ENCODE assay signal across 8 cellular contexts in genomic region chr1:235888119-235888643, GRCh38. TPM values are rescaled to one million over a fixed set of nuclear protein-coding genes. Genes with fewer than 3 reads are reported as not detected.
A peak's percentile ranks its signal among the peaks of the same experiment; 100 is the strongest.
DNase-seq lines count a peak whose midpoint lies in the region; ATAC-seq and TF ChIP-seq lines count a peak whose summit lies in the region.

No MANE protein-coding gene starts in this region.

- H3K9me3 ChIP-seq in Caco-2 = no peaks in the 10 kb centered on the region

- H3K36me3 Mint-ChIP-seq in stimulated activated memory B cell treated with anti-CD40 and anti-IgM and Interleukin-4, amounts not matched to agents 10 μg/mL and 1 μg/mL and 100 μg/mL, for 72 hours = no peaks in the 10 kb centered on the region
- H3K36me3 Mint-ChIP-seq in Caco-2 (ENCODE audit: insufficient read depth, unreplicated experiment) = no peaks in the 10 kb centered on the region

- peak; percentile 83 for ATAC-seq in GM21360 (IDR thresholded peaks at IDR 0.05; ENCODE audit: unreplicated experiment)
- ATAC-seq in HG03439 (IDR thresholded peaks at IDR 0.05; ENCODE audit: unreplicated experiment) = peak; percentile 85
- ATAC-seq in stimulated activated memory B cell treated with anti-CD40 and anti-IgM and Interleukin-4, amounts not matched to agents 10 μg/mL and 1 μg/mL and 100 μg/mL, for 72 hours = peak; percentile 93

- DNase-seq in activated effector memory CD4-positive, alpha-beta T cell treated with anti-CD3 and anti-CD28 coated beads, Interleukin-2, amount 50 U/mL, for 16 hours = peak; percentile 80
- no peak for DNase-seq in Caco-2
- DNase-seq in NCI-H748 (lab: John Stamatoyannopoulos, UW; ENCODE audit: unreplicated experiment) = no peak
- no peak for DNase-seq in mesendoderm
- DNase-seq in coronary artery (ENCODE audit: low spot score) = no peak

- TF ChIP-seq CTCF in Caco-2 (IDR thresholded peaks at IDR 0.05; ENCODE audit: insufficient read depth in 1 of 2, low read depth in 1 of 2, low read length in 1 of 2, severe bottlenecking in 1 of 2, unreplicated experiment in 1 of 2) = no peak
- no peak for TF ChIP-seq CTCF in coronary artery (IDR thresholded peaks at IDR 0.05)

- H4K8ac ChIP-seq in mesendoderm (ENCODE audit: low read depth, low read length) = no peak overlapping the region

- no peak overlapping the region for H3K56ac ChIP-seq in mesendoderm (ENCODE audit: low read length)

- no peaks in the 10 kb centered on the region for H3K27me3 Mint-ChIP-seq in stimulated activated memory B cell treated with anti-CD40 and anti-IgM and Interleukin-4, amounts not matched to agents 10 μg/mL and 1 μg/mL and 100 μg/mL, for 72 hours
- H3K27me3 Mint-ChIP-seq in Caco-2 (ENCODE audit: insufficient read depth, unreplicated experiment) = no peaks in the 10 kb centered on the region

- no peak overlapping the region for H2BK15ac ChIP-seq in mesendoderm (replicated peaks; ENCODE audit: low read depth)

- H3K27ac Mint-ChIP-seq in stimulated activated memory B cell treated with anti-CD40 and anti-IgM and Interleukin-4, amounts not matched to agents 10 μg/mL and 1 μg/mL and 100 μg/mL, for 72 hours = peak overlapping the region; percentile 80
- no peak overlapping the region for H3K27ac Mint-ChIP-seq in Caco-2 (ENCODE audit: unreplicated experiment)

- H3K27ac ChIP-seq in mesendoderm (ENCODE audit: low read depth, low read length) (no peak overlapping the region), coronary artery (no peak overlapping the region)

- H3K36me3 ChIP-seq in Caco-2 (ENCODE audit: control insufficient read depth, insufficient read depth, low read length) = no peaks in the 10 kb centered on the region
- H3K36me3 ChIP-seq in mesendoderm (ENCODE audit: control insufficient read depth, insufficient read depth, low read length) = no peaks in the 10 kb centered on the region

- BruUV-seq in Caco-2 (replicated peaks; lab: Mats Ljungman, UMichigan) = no TSS peak

- H3K4me1 ChIP-seq in Caco-2 (peaks cover 32% of the 10 kb centered on the region), mesendoderm (ENCODE audit: control insufficient read depth, low read depth, low read length) (no peaks in the 10 kb centered on the region)

- H3K4me3 Mint-ChIP-seq in stimulated activated memory B cell treated with anti-CD40 and anti-IgM and Interleukin-4, amounts not matched to agents 10 μg/mL and 1 μg/mL and 100 μg/mL, for 72 hours = peak overlapping the region; percentile 61
- no peak overlapping the region for H3K4me3 Mint-ChIP-seq in Caco-2 (ENCODE audit: unreplicated experiment)

- no peak overlapping the region for H3K18ac ChIP-seq in mesendoderm (ENCODE audit: low read length)

- no peak overlapping the region for H4K5ac ChIP-seq in mesendoderm (ENCODE audit: low read length)

- H3K79me2 ChIP-seq in mesendoderm (ENCODE audit: control insufficient read depth, insufficient read depth, low read length) = no peaks in the 10 kb centered on the region

- H3K4ac ChIP-seq in mesendoderm (ENCODE audit: low read depth, low read length) = no peak overlapping the region

- H3K79me1 ChIP-seq in mesendoderm (ENCODE audit: low read length) = no peaks in the 10 kb centered on the region

- intact Hi-C loops in Caco-2 (cut with micrococcal nuclease; ENCODE audit: unreplicated experiment) = no loop called here

- WGBS in mesendoderm (ENCODE audit: extremely low coverage, insufficient coverage, low lambda C conversion rate) = no CpG with 5 or more reads among the region's 8 CpGs

- H3K27me3 ChIP-seq in Caco-2 (replicated peaks; ENCODE audit: control insufficient read depth, insufficient read depth, low read length) (no peaks in the 10 kb centered on the region), mesendoderm (ENCODE audit: insufficient read depth, low read length, poor library complexity) (no peaks in the 10 kb centered on the region)

- H2BK120ac ChIP-seq in mesendoderm (ENCODE audit: low read depth, low read length) = no peak overlapping the region

- POLR2A ChIA-PET in Caco-2 (lab: Charles Lee) = no interaction called here

- peaks cover 44% of the 10 kb centered on the region for H3K4me1 Mint-ChIP-seq in stimulated activated memory B cell treated with anti-CD40 and anti-IgM and Interleukin-4, amounts not matched to agents 10 μg/mL and 1 μg/mL and 100 μg/mL, for 72 hours
- H3K4me1 Mint-ChIP-seq in Caco-2 (ENCODE audit: low read depth, unreplicated experiment) = peaks cover 39% of the 10 kb centered on the region

- H2AK5ac ChIP-seq in mesendoderm (ENCODE audit: low read length) = no peak overlapping the region

- no peaks in the 10 kb centered on the region for H3K9me3 Mint-ChIP-seq in stimulated activated memory B cell treated with anti-CD40 and anti-IgM and Interleukin-4, amounts not matched to agents 10 μg/mL and 1 μg/mL and 100 μg/mL, for 72 hours
- peaks cover 6% of the 10 kb centered on the region for H3K9me3 Mint-ChIP-seq in Caco-2 (ENCODE audit: unreplicated experiment)

- no peak overlapping the region for H2BK5ac ChIP-seq in mesendoderm (ENCODE audit: low read length)

- H3K4me3 ChIP-seq in Caco-2 (ENCODE audit: low read depth, low read length) (no peak overlapping the region), mesendoderm (ENCODE audit: low read length) (no peak overlapping the region), coronary artery (no peak overlapping the region)

- CTCF ChIA-PET in Caco-2 (lab: Charles Lee) = no interaction called here

- H3K23ac ChIP-seq in mesendoderm (ENCODE audit: low read length) = no peak overlapping the region

- no peak overlapping the region for H3K4me2 ChIP-seq in mesendoderm (ENCODE audit: low read length)

- H3K9ac ChIP-seq in mesendoderm (ENCODE audit: low read length) = no peak overlapping the region

RNA-seq across cellular contexts. Expression of gene LYST, which starts 21.5 kb away (rescaled TPM):
- 3.6 and 5.6 TPM in 2 replicates for total RNA-seq in Caco-2 (2022)
- polyA plus RNA-seq in mesendoderm (2013, experiment 1 of 2) = 0.17 TPM
- 0.20 TPM for polyA plus RNA-seq in mesendoderm (2013, experiment 2 of 2)
